Comparison of ENCODE assay signal across 17 cellular contexts in the genomic region with DNA sequence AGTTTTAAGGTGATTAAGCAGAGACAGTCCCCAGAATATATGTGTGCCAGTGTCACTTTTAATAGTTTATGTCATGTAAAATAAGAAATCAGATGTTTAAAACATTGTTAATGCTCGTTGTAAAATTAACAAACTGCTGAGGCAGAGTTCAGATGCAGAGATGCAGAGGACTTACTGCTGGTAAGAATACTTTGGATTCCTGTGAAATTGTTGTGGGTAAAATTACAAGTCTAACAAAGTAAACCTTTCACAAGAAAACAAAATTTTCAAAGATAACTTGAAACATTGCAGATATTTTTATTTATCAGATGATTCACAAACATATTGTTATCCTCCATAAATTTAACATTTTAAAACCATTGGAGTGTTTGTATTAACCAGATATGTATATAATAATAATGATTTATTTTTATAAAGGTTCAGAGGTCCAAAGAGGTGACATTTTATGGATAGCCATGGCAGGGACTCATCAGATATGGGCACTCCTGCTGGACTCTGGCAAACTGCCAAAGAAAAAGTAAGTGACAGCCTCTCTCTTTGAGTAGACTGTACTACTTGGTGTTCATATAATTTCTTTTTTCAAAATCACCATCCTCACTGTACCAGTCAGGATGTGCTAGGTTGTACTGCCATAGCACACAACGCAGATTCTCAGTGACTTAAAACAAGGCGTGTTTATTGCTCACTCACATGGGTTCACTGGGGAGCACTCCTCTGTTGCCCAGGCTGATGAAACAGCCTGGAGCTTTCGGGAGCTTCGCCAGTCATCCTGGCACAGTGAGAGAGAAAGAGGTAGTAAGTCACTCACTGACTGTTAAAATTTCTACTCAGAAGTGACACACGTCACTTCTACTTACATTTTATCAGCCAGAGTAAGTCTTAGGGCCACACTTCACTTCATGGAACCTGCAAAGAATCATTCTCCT. TPM values are rescaled to one million over a fixed set of nuclear protein-coding genes. Genes with fewer than 3 reads are reported as not detected.
A peak's percentile ranks its signal among the peaks of the same experiment; 100 is the strongest.
DNase-seq lines count a peak whose midpoint lies in the region.
"Had no signal": no experiment of that assay in that cellular context is flagged by ENCODE, and none has a peak within 500 bp of the region (broad histone marks: within the 10 kb centered on the region; RNA-seq: fewer than 3 reads in every experiment).

No MANE protein-coding gene starts in this region.

- DNase-seq in DMS53 (lab: John Stamatoyannopoulos, UW) (peak; percentile 8), DMS53 treated with DMSO at 0.1 percent for 48 hours (lab: John Stamatoyannopoulos, UW; ENCODE audit: unreplicated experiment) (no peak), SJSA1 (ENCODE audit: low read depth in 1 of 2, low spot score in 2 of 2) (peak in 1 of 2 experiments; percentile 37), globus pallidus (ENCODE audit: low spot score) (peak; percentile 33), trophoblast cell (peak; percentile 8 to 70), HuH-7 (ENCODE audit: low spot score) (no peak), NCI-H524 (lab: John Stamatoyannopoulos, UW) (no peak)
- no peak for DNase-seq in activated CD4-positive, alpha-beta T cell treated with anti-CD3 and anti-CD28 coated beads, Interleukin-2, amount 10 ng/mL, durations not matched to agents 24 days and 14 days
- DNase-seq: activated naive CD8-positive, alpha-beta T cell treated with anti-CD3 and anti-CD28 coated beads, Interleukin-2, amount 10 ng/mL, durations not matched to agents 7 days and 5 days; activated T-cell treated with anti-CD3 and anti-CD28 coated beads, Interleukin-2, amount 50 U/mL, for 24 hours; cortex of kidney; NCI-H446 treated with DMSO at 0.1 percent for 48 hours; stomach had no signal

- H3K27me3 ChIP-seq in SJSA1 (replicated peaks) (no peaks in the 10 kb centered on the region), trophoblast cell (ENCODE audit: insufficient read depth, low read length) (no peaks in the 10 kb centered on the region)
- H3K27me3 ChIP-seq: Peyer's patch, stomach had no signal

- peaks cover 45% of the 10 kb centered on the region for H3K36me3 ChIP-seq in SJSA1
- peaks cover 6% of the 10 kb centered on the region in 2 experiments for H3K36me3 ChIP-seq in trophoblast cell (ENCODE audit: control insufficient read depth in 1 of 2, insufficient read depth in 2 of 2, low read length in 2 of 2)

- peaks cover 2% of the 10 kb centered on the region for H3K4me1 Mint-ChIP-seq in activated CD4-positive, alpha-beta T cell treated with anti-CD3 and anti-CD28 coated beads, Interleukin-2, amount 10 ng/mL, durations not matched to agents 24 days and 14 days

- no peak overlapping the region for H2BK5ac ChIP-seq in trophoblast cell (ENCODE audit: low read depth, low read length, poor library complexity)

- H3K27ac ChIP-seq in SJSA1 (peak overlapping the region; percentile 7), trophoblast cell (ENCODE audit: low read depth, low read length) (no peak overlapping the region)
- H3K27ac ChIP-seq: 22Rv1, skin epidermis, stomach had no signal

- H3K4me3 ChIP-seq in SJSA1 (no peak overlapping the region), trophoblast cell (ENCODE audit: low read depth, low read length) (no peak overlapping the region)
- H3K4me3 ChIP-seq: Peyer's patch, skin epidermis, stomach had no signal

- no peak overlapping the region for H3K4me2 ChIP-seq in trophoblast cell (ENCODE audit: low read length)

- H3K4ac ChIP-seq in trophoblast cell (ENCODE audit: low read depth, low read length) = no peak overlapping the region

- H4K12ac ChIP-seq in trophoblast cell (ENCODE audit: low read depth, low read length) = no peak overlapping the region

- H2BK120ac ChIP-seq in trophoblast cell (ENCODE audit: insufficient read depth, low read length, poor library complexity) = no peak overlapping the region

- H3K4me1 ChIP-seq in SJSA1 (replicated peaks) = peaks cover 26% of the 10 kb centered on the region
- H3K4me1 ChIP-seq in trophoblast cell (ENCODE audit: control insufficient read depth in 1 of 2, insufficient read depth in 2 of 2, low read length in 2 of 2) = no peaks in the 10 kb centered on the region

- no peak overlapping the region for H2AK5ac ChIP-seq in trophoblast cell (ENCODE audit: low read length)

- H3K14ac ChIP-seq in trophoblast cell (ENCODE audit: low read length) = no peak overlapping the region

- no peaks in the 10 kb centered on the region for H3K9me3 Mint-ChIP-seq in activated CD4-positive, alpha-beta T cell treated with anti-CD3 and anti-CD28 coated beads, Interleukin-2, amount 10 ng/mL, durations not matched to agents 24 days and 14 days
- H3K9me3 Mint-ChIP-seq: activated T-cell treated with anti-CD3 and anti-CD28 coated beads, Interleukin-2, amount 50 U/mL, for 24 hours; T-helper 1 cell treated with Interleukin-12 subunit alpha and Interleukin-12 subunit beta and Interleukin-4 antibody, amounts not matched to agents 30 μg/mL and 1 μg/mL, for 36 hours had no signal

- no peaks in the 10 kb centered on the region for H3K9me3 ChIP-seq in SJSA1 (replicated peaks)
- H3K9me3 ChIP-seq in trophoblast cell (ENCODE audit: insufficient read depth, low read depth, low read length) = no peaks in the 10 kb centered on the region
- H3K9me3 ChIP-seq: Peyer's patch, stomach had no signal

- WGBS in trophoblast cell (ENCODE audit: extremely low coverage, insufficient coverage, insufficient read length) = no CpG with 5 or more reads among the region's 6 CpGs

- H3K18ac ChIP-seq in trophoblast cell (ENCODE audit: low read length) = no peak overlapping the region

- intact Hi-C loops in activated CD4-positive, alpha-beta T cell treated with anti-CD3 and anti-CD28 coated beads, Interleukin-2, amount 10 ng/mL, durations not matched to agents 24 days and 14 days (cut with micrococcal nuclease) = no loop called here

- no peaks in the 10 kb centered on the region for H3K79me1 ChIP-seq in trophoblast cell (ENCODE audit: low read length)

- no peaks in the 10 kb centered on the region for H3K27me3 Mint-ChIP-seq in activated CD4-positive, alpha-beta T cell treated with anti-CD3 and anti-CD28 coated beads, Interleukin-2, amount 10 ng/mL, durations not matched to agents 24 days and 14 days
- H3K27me3 Mint-ChIP-seq: activated naive CD8-positive, alpha-beta T cell treated with anti-CD3 and anti-CD28 coated beads, Interleukin-2, amount 10 ng/mL, durations not matched to agents 7 days and 5 days; activated T-cell treated with anti-CD3 and anti-CD28 coated beads, Interleukin-2, amount 50 U/mL, for 24 hours had no signal

- H3K9ac ChIP-seq in trophoblast cell (ENCODE audit: low read length) = no peak overlapping the region

- no peak overlapping the region for H4K91ac ChIP-seq in trophoblast cell (ENCODE audit: low read depth, low read length)

- H2BK12ac ChIP-seq in trophoblast cell (ENCODE audit: low read length) = no peak overlapping the region

- H2AFZ ChIP-seq in trophoblast cell (ENCODE audit: insufficient read depth, low read length, poor library complexity) = no peak overlapping the region

- H3K4me3 Mint-ChIP-seq in activated CD4-positive, alpha-beta T cell treated with anti-CD3 and anti-CD28 coated beads, Interleukin-2, amount 10 ng/mL, durations not matched to agents 24 days and 14 days = no peak overlapping the region
- H3K4me3 Mint-ChIP-seq: activated naive CD8-positive, alpha-beta T cell treated with anti-CD3 and anti-CD28 coated beads, Interleukin-2, amount 10 ng/mL, durations not matched to agents 7 days and 5 days; activated T-cell treated with anti-CD3 and anti-CD28 coated beads, Interleukin-2, amount 50 U/mL, for 24 hours; T-helper 1 cell treated with Interleukin-12 subunit alpha and Interleukin-12 subunit beta and Interleukin-4 antibody, amounts not matched to agents 30 μg/mL and 1 μg/mL, for 36 hours had no signal

- H4K8ac ChIP-seq in trophoblast cell (ENCODE audit: low read depth, low read length) = no peak overlapping the region

- H3K23ac ChIP-seq in trophoblast cell (ENCODE audit: low read length) = no peak overlapping the region

- no peak overlapping the region for H3K27ac Mint-ChIP-seq in activated CD4-positive, alpha-beta T cell treated with anti-CD3 and anti-CD28 coated beads, Interleukin-2, amount 10 ng/mL, durations not matched to agents 24 days and 14 days
- H3K27ac Mint-ChIP-seq: activated naive CD8-positive, alpha-beta T cell treated with anti-CD3 and anti-CD28 coated beads, Interleukin-2, amount 10 ng/mL, durations not matched to agents 7 days and 5 days; activated T-cell treated with anti-CD3 and anti-CD28 coated beads, Interleukin-2, amount 50 U/mL, for 24 hours; T-helper 1 cell treated with Interleukin-12 subunit alpha and Interleukin-12 subunit beta and Interleukin-4 antibody, amounts not matched to agents 30 μg/mL and 1 μg/mL, for 36 hours had no signal

- H3K79me2 ChIP-seq in trophoblast cell (ENCODE audit: control insufficient read depth, insufficient read depth, low read length, poor library complexity) = no peaks in the 10 kb centered on the region

- H3K36me3 Mint-ChIP-seq in activated CD4-positive, alpha-beta T cell treated with anti-CD3 and anti-CD28 coated beads, Interleukin-2, amount 10 ng/mL, durations not matched to agents 24 days and 14 days (ENCODE audit: low read depth) = peaks cover 20% of the 10 kb centered on the region

RNA-seq across cellular contexts. Expression of a gene that starts 43.5 kb away (rescaled TPM):
- total RNA-seq in SJSA1 (2014; rRNA removed; shearing (Covaris generic)) = 16.1 and 25.0 TPM in 2 replicates
- 5.0 and 5.2 TPM in 2 replicates for polyA plus RNA-seq in trophoblast cell (2013)
- 23.6 and 27.2 TPM in 2 replicates for total RNA-seq in activated CD4-positive, alpha-beta T cell treated with anti-CD3 and anti-CD28 coated beads, Interleukin-2, amount 10 ng/mL, durations not matched to agents 24 days and 14 days

RNA-seq across cellular contexts. Expression of a gene that starts 44.1 kb away (rescaled TPM):
- 10.6 and 14.6 TPM in 2 replicates for total RNA-seq in SJSA1 (2014; rRNA removed; shearing (Covaris generic))
- polyA plus RNA-seq in trophoblast cell (2013) = 3.8 and 4.0 TPM in 2 replicates
- total RNA-seq in activated CD4-positive, alpha-beta T cell treated with anti-CD3 and anti-CD28 coated beads, Interleukin-2, amount 10 ng/mL, durations not matched to agents 24 days and 14 days = 14.4 and 14.6 TPM in 2 replicates

Comparison
In these comparisons a context has a peak if more than half of its experiments do, and no peak if none do; other contexts are left out.
1. DNase-seq: peak in DMS53 (single experiment), globus pallidus (single experiment) and trophoblast cell (2 of 2); none in DMS53 treated with DMSO at 0.1 percent for 48 hours (single experiment), activated CD4-positive, alpha-beta T cell treated with anti-CD3 and anti-CD28 coated beads, Interleukin-2, amount 10 ng/mL, durations not matched to agents 24 days and 14 days (single experiment), HuH-7 (single experiment) and NCI-H524 (0 of 2).